ENCODE assay signal across 8 cellular contexts in genomic region chr17:69004759-69005158, GRCh38. TPM values are rescaled to one million over a fixed set of nuclear protein-coding genes. Genes with fewer than 3 reads are reported as not detected.
"Had no signal": no experiment of that assay in that cellular context is flagged by ENCODE, and none has a peak within 500 bp of the region (broad histone marks: within the 10 kb centered on the region; RNA-seq: fewer than 3 reads in every experiment).

No MANE protein-coding gene starts in this region.

RNA-seq across cellular contexts. Expression of gene ABCA8, which starts 49.6 kb away (rescaled TPM):
- total RNA-seq: activated CD4-positive, alpha-beta memory T cell treated with anti-CD3 and anti-CD28 coated beads, Interleukin-2, amount 10 ng/mL, durations not matched to agents 7 days and 5 days; activated CD4-positive, alpha-beta T cell treated with anti-CD3 and anti-CD28 coated beads, Interleukin-2, amount 10 ng/mL, durations not matched to agents 7 days and 5 days; activated naive CD4-positive, alpha-beta T cell treated with anti-CD3 and anti-CD28 coated beads, Interleukin-2, amount 50 U/mL, for 72 hours; activated naive CD8-positive, alpha-beta T cell treated with anti-CD3 and anti-CD28 coated beads, Interleukin-2, amount 10 ng/mL, durations not matched to agents 7 days and 5 days; activated T-cell treated with anti-CD3 and anti-CD28 coated beads, Interleukin-2, amount 50 U/mL, for 72 hours; epithelial cell of proximal tubule; T-helper 1 cell treated with Interleukin-12 subunit alpha and Interleukin-12 subunit beta and Interleukin-4 antibody, amounts not matched to agents 30 ng/mL and 1 ng/mL, for 36 hours had no signal

RNA-seq across cellular contexts. Expression of gene ABCA9, which starts 56.0 kb away (rescaled TPM):
- total RNA-seq: activated naive CD4-positive, alpha-beta T cell treated with anti-CD3 and anti-CD28 coated beads, Interleukin-2, amount 50 U/mL, for 72 hours; epithelial cell of proximal tubule had no signal
- polyA plus RNA-seq: cardiac muscle cell had no signal
